In the genomic region with DNA sequence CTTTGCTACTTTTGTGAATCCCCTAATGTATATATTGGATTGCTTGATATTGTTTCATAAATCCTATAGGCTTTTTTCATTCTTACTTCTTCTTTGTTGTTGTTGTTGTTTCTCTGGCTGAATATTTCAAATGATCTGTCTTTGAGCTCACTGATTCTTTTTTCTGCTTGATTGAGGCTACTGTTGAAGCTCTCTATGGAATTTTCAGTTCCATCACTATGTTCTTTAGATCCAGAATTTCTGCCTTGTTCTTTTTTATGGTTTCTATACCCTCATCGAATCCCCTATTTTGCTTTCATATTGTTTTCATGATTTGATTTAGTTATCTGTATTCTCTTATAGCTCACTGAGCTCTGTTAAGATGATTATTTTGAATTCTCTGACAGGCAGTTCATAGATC, we compare ENCODE assay signal across 26 cellular contexts.
"Had no signal": no experiment of that assay in that cellular context is flagged by ENCODE, and none has a peak within 500 bp of the region (broad histone marks: within the 10 kb centered on the region; RNA-seq: fewer than 3 reads in every experiment).

No MANE protein-coding gene starts in this region.

- H3K4me3 Mint-ChIP-seq: mesothelial cell of epicardium, naive B cell had no signal

- DNase-seq: dermis blood vessel endothelial cell; dorsolateral prefrontal cortex; effector CD4-positive, alpha-beta T cell; effector memory CD4-positive, alpha-beta T cell; erythroblast; esophagus squamous epithelium; foreskin fibroblast; foreskin melanocyte; gastrocnemius medialis; glutamatergic neuron; head of caudate nucleus; heart right ventricle; hippocampal formation; left cardiac atrium; left lung; left ventricle myocardium superior; lower lobe of right lung; mucosa of descending colon; naive B cell had no signal

- H3K27ac ChIP-seq: coronary artery, dorsolateral prefrontal cortex, epithelial cell of prostate, esophagus squamous epithelium, gastrocnemius medialis, heart right ventricle, left lung, lower lobe of right lung had no signal

- H3K27me3 ChIP-seq: dorsolateral prefrontal cortex, esophagus squamous epithelium, gastrocnemius medialis, heart right ventricle, left lung had no signal

- H3K27me3 Mint-ChIP-seq: naive B cell had no signal

- H3K4me1 Mint-ChIP-seq: mesothelial cell of epicardium had no signal

- FAIRE-seq: colon, islet of Langerhans, keratinocyte had no signal

- ATAC-seq: esophagus mucosa, gastrocnemius medialis, left cardiac atrium, left lung, left ventricle myocardium superior, lower lobe of right lung, mucosa of descending colon had no signal

- H3K4me3 ChIP-seq: coronary artery, dorsolateral prefrontal cortex, esophagus squamous epithelium, gastrocnemius medialis, heart right ventricle, left lung, lower lobe of right lung, mucosa of descending colon had no signal

- H3K4me1 ChIP-seq: esophagus squamous epithelium, gastrocnemius medialis, left lung had no signal

- H3K36me3 ChIP-seq: esophagus squamous epithelium, gastrocnemius medialis, left lung, lower lobe of right lung had no signal

- H3K9me3 ChIP-seq: mucosa of descending colon had no signal

- H3K27ac Mint-ChIP-seq: mesothelial cell of epicardium, naive B cell had no signal
